Comparison of ENCODE assay signal across 14 cellular contexts in the genomic region with DNA sequence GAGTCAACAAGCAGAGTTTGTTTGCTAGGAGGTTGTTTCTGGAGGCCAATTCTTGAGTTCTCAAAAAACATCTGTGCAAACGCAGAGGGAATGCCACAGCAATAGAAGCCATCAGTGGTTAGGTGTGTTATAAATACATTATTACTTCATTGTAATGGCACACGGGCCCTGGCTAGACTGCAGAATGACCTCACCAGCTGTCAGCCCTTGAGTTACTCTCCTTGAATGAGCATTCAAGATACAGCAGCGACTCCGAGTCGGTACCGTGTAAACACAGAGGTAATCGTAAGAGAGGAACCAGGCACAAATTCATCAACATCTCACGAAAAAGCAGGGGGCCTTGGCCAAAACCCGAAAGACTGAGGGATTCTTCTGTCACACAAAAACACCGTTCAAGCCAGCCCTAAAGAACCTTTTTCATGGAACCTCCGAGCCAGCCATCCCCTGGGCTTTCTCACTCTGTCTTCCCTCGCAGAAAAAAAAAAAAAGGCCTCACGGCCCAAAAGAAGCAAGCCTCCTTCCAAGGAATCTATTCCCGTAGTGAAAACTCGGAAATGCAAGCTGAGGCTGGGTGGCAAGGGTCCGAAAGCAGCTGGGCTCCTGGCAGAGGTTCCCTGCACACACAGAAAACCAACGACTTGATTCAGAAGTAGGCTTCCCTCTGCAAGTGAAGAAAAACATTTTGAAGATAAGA.
A peak's percentile ranks its signal among the peaks of the same experiment; 100 is the strongest.
DNase-seq lines count a peak whose midpoint lies in the region; ATAC-seq and TF ChIP-seq lines count a peak whose summit lies in the region.
"Had no signal": no experiment of that assay in that cellular context is flagged by ENCODE, and none has a peak within 500 bp of the region (broad histone marks: within the 10 kb centered on the region; RNA-seq: fewer than 3 reads in every experiment).

No MANE protein-coding gene starts in this region.

- no peak for ATAC-seq in GM19397 (IDR thresholded peaks at IDR 0.05; ENCODE audit: unreplicated experiment)
- ATAC-seq: T-helper 17 cell had no signal

- peak overlapping the region; percentile 74 for H3K27ac ChIP-seq in rectal smooth muscle tissue (ENCODE audit: low read depth, low read length)
- H3K27ac ChIP-seq: HL-60 had no signal

- no peak for TF ChIP-seq CTCF in fibroblast of the aortic adventitia (IDR thresholded peaks at IDR 0.05; ENCODE audit: insufficient read depth, low read length)

- H3K36me3 ChIP-seq in rectal smooth muscle tissue (ENCODE audit: control insufficient read depth, insufficient read depth, low read length), result no peaks in the 10 kb centered on the region

- no peak overlapping the region for H3K4me3 ChIP-seq in fibroblast of the aortic adventitia (ENCODE audit: low read depth, low read length)
- H3K4me3 ChIP-seq in rectal smooth muscle tissue (ENCODE audit: low read length), result peak overlapping the region; percentile 37

- no peaks in the 10 kb centered on the region for H3K27me3 ChIP-seq in rectal smooth muscle tissue (ENCODE audit: control insufficient read depth, insufficient read depth, low read length)

- DNase-seq in DMS153 treated with DMSO at 0.1 percent for 48 hours (lab: John Stamatoyannopoulos, UW; ENCODE audit: unreplicated experiment) (peak; percentile 16), NCI-H2196 treated with DMSO at 0.1 percent for 48 hours (lab: John Stamatoyannopoulos, UW; ENCODE audit: unreplicated experiment) (peak; percentile 10), fibroblast of the aortic adventitia (ENCODE audit: low read depth) (peak; percentile 48), occipital lobe (lab: John Stamatoyannopoulos, UW) (no peak)
- DNase-seq in activated CD4-positive, alpha-beta T cell treated with anti-CD3 and anti-CD28 coated beads, Interleukin-2, amount 50 U/mL, for 1 hour, result no peak
- DNase-seq in central memory CD4-positive, alpha-beta T cell, result no peak
- DNase-seq: activated CD4-positive, alpha-beta T cell treated with anti-CD3 and anti-CD28 coated beads, Interleukin-2, amount 50 U/mL, for 48 hours; activated naive CD4-positive, alpha-beta T cell treated with anti-CD3 and anti-CD28 coated beads, Interleukin-2, amount 50 U/mL, for 16 hours; AML-193; dermis blood vessel endothelial cell; T-helper 17 cell had no signal

- peaks cover 13% of the 10 kb centered on the region for H3K4me1 ChIP-seq in rectal smooth muscle tissue (ENCODE audit: control insufficient read depth, insufficient read depth, low read length)

- H3K9ac ChIP-seq in rectal smooth muscle tissue (ENCODE audit: low read length), result no peak overlapping the region

Comparison
In these comparisons a context has a peak if more than half of its experiments do, and no peak if none do; other contexts are left out.
1. DNase-seq: peak in DMS153 treated with DMSO at 0.1 percent for 48 hours (single experiment), NCI-H2196 treated with DMSO at 0.1 percent for 48 hours (single experiment) and fibroblast of the aortic adventitia (single experiment); none in activated CD4-positive, alpha-beta T cell treated with anti-CD3 and anti-CD28 coated beads, Interleukin-2, amount 50 U/mL, for 1 hour (single experiment), occipital lobe (single experiment) and central memory CD4-positive, alpha-beta T cell (single experiment).